ENCODE assay signal across 16 cellular contexts in genomic region chr21:29504751-29505321, GRCh38.
DNase-seq lines count a peak whose midpoint lies in the region; ATAC-seq and TF ChIP-seq lines count a peak whose summit lies in the region.
"Had no signal": no experiment of that assay in that cellular context is flagged by ENCODE, and none has a peak within 500 bp of the region (broad histone marks: within the 10 kb centered on the region; RNA-seq: fewer than 3 reads in every experiment).

No MANE protein-coding gene starts in this region.

- no CpG with 5 or more reads among the region's 3 CpGs for WGBS in mesendoderm (ENCODE audit: extremely low coverage, insufficient coverage, low lambda C conversion rate)

- in situ Hi-C loops in Caki2 (cut with HindIII; ENCODE audit: low pct_unique_long_range_greater_than_20kb, low sequenced_read_pairs): no loop called here

- no peaks in the 10 kb centered on the region for H3K27me3 ChIP-seq in mesendoderm (ENCODE audit: insufficient read depth, low read length, poor library complexity)
- no peaks in the 10 kb centered on the region for H3K27me3 ChIP-seq in osteoblast (ENCODE audit: insufficient read depth, low read length)

- H3K23ac ChIP-seq in mesendoderm (ENCODE audit: low read length): no peak overlapping the region

- H4K20me1 ChIP-seq in osteoblast (ENCODE audit: insufficient read depth, low read length): no peaks in the 10 kb centered on the region

- no peaks in the 10 kb centered on the region for H3K4me1 ChIP-seq in mesendoderm (ENCODE audit: control insufficient read depth, low read depth, low read length)
- peaks cover 23% of the 10 kb centered on the region for H3K4me1 ChIP-seq in osteoblast (ENCODE audit: insufficient read depth, low read length)
- H3K4me1 ChIP-seq: lower lobe of right lung had no signal

- no peak overlapping the region for H3K9ac ChIP-seq in mesendoderm (ENCODE audit: low read length)

- H3K4me3 ChIP-seq in choroid plexus epithelial cell (ENCODE audit: low read depth, low read length) (no peak overlapping the region), mesendoderm (ENCODE audit: low read length) (no peak overlapping the region), osteoblast (ENCODE audit: insufficient read depth, low read length) (no peak overlapping the region)
- H3K4me3 ChIP-seq: lower lobe of right lung, PC-9 had no signal

- no peak overlapping the region for H3K27ac ChIP-seq in mesendoderm (ENCODE audit: low read depth, low read length)
- no peak overlapping the region for H3K27ac ChIP-seq in osteoblast (ENCODE audit: low read depth, low read length)
- H3K27ac ChIP-seq: lower lobe of right lung, PC-9 had no signal

- H2BK120ac ChIP-seq in mesendoderm (ENCODE audit: low read depth, low read length): no peak overlapping the region

- H3K36me3 ChIP-seq in mesendoderm (ENCODE audit: control insufficient read depth, insufficient read depth, low read length) (no peaks in the 10 kb centered on the region), osteoblast (ENCODE audit: insufficient read depth, low read length) (no peaks in the 10 kb centered on the region)
- H3K36me3 ChIP-seq: lower lobe of right lung had no signal

- H3K4me2 ChIP-seq in mesendoderm (ENCODE audit: low read length): no peak overlapping the region
- H3K4me2 ChIP-seq in osteoblast (ENCODE audit: insufficient read depth, low read length): no peak overlapping the region
- H3K4me2 ChIP-seq: PC-9 had no signal

- H3K56ac ChIP-seq in mesendoderm (ENCODE audit: low read length): no peak overlapping the region

- ATAC-seq in sciatic nerve (no peak), GM19397 (IDR thresholded peaks at IDR 0.05; ENCODE audit: unreplicated experiment) (no peak)
- ATAC-seq: esophagus mucosa, lower lobe of right lung, natural killer cell had no signal

- intact Hi-C loops in sciatic nerve (cut with DNase I): no loop called here

- no peak overlapping the region for H3K18ac ChIP-seq in mesendoderm (ENCODE audit: low read length)

- peak; percentile 86 for DNase-seq in Caki2 (ENCODE audit: low read depth)
- DNase-seq in NCI-H226: peak; percentile 80
- peak; percentile 65 for DNase-seq in choroid plexus epithelial cell (ENCODE audit: low read depth)
- DNase-seq in mesendoderm: peak; percentile 27
- DNase-seq in sciatic nerve (ENCODE audit: low spot score): no peak
- no peak for DNase-seq in 8988T
- DNase-seq in osteoblast (ENCODE audit: insufficient read length, low spot score, missing footprints): no peak
- DNase-seq: amygdala, dermis blood vessel endothelial cell, lower lobe of right lung, natural killer cell, NCI-H2081 treated with DMSO at 0.1 percent for 48 hours, NCI-H526, PC-9 had no signal

- H3K9me3 ChIP-seq in osteoblast (ENCODE audit: low read depth, low read length): no peaks in the 10 kb centered on the region
- H3K9me3 ChIP-seq: lower lobe of right lung had no signal

- H3K4ac ChIP-seq in mesendoderm (ENCODE audit: low read depth, low read length): no peak overlapping the region

- TF ChIP-seq CTCF in choroid plexus epithelial cell (conservative IDR thresholded peaks at IDR 0.05; ENCODE audit: low read depth, low read length) (no peak), osteoblast (IDR thresholded peaks at IDR 0.05; ENCODE audit: extremely low read depth, low read depth, low read length) (no peak)

- H2BK5ac ChIP-seq in mesendoderm (ENCODE audit: low read length): no peak overlapping the region

- no peak overlapping the region for H4K8ac ChIP-seq in mesendoderm (ENCODE audit: low read depth, low read length)

- no peaks in the 10 kb centered on the region for H3K79me2 ChIP-seq in mesendoderm (ENCODE audit: control insufficient read depth, insufficient read depth, low read length)
- H3K79me2 ChIP-seq in osteoblast (ENCODE audit: insufficient read depth, low read length): no peaks in the 10 kb centered on the region

- no peak overlapping the region for H2AK5ac ChIP-seq in mesendoderm (ENCODE audit: low read length)

- H2BK15ac ChIP-seq in mesendoderm (replicated peaks; ENCODE audit: low read depth): no peak overlapping the region

- H4K5ac ChIP-seq in mesendoderm (ENCODE audit: low read length): no peak overlapping the region

- H2AFZ ChIP-seq in osteoblast (ENCODE audit: low read length): no peak overlapping the region
- H2AFZ ChIP-seq: PC-9 had no signal

- H3K79me1 ChIP-seq in mesendoderm (ENCODE audit: low read length): no peaks in the 10 kb centered on the region

Comparison
In these comparisons a context has a peak if more than half of its experiments do, and no peak if none do; other contexts are left out.
1. DNase-seq: peak in Caki2 (single experiment), NCI-H226 (single experiment), choroid plexus epithelial cell (single experiment) and mesendoderm (single experiment); none in sciatic nerve (single experiment), 8988T (single experiment) and osteoblast (single experiment).